Comparison of ENCODE assay signal across 9 cellular contexts in the genomic region with DNA sequence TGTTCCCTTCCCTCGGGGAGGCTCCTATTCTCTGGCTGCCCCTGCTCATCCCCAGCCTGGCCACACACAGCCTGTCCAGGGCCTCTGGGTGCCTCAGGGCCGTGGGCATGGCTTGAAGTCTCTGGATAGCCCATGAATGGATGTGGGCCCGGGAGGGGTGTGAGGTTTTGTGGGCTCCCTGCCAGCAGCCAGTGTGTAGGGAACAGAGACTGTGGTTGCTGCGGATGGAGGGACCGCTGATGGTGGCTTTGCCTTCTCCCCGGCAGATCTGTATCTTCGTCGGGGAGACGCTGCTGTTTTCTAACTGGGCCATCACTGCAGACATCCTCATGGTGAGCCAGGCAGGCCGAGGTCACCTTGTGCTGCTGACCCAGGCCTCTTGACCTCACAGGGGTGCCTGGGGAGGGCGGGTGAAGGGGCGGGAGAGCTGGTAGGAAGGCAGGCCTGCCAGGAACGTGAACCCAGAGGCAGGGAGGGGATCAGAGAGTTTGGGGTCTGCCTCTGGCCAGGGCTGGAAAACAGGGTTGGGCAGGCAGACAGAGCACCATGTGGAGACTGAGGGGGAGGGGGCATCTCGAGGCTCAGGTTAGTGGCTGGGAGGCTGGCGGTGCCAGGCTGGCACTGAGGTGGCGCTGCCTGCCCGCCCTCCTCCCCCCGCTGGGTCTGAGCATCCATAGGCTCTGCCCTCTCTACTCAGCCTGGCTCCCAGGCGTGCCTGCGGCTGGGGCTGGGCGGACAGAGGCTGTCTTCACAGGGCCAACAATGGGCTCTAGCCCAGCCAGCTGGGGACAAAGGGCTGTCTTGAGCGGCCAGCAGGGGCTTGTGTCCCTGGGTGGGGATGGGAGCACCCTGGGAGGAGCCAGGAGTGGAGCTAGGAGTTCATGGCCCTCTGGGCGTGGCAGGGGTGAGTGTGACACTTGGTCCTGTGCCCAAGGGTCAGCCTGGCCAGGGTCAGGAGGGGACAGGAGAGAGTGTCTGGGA. TPM values are rescaled to one million over a fixed set of nuclear protein-coding genes. Genes with fewer than 3 reads are reported as not detected.
DNase-seq lines count a peak whose midpoint lies in the region; ATAC-seq and TF ChIP-seq lines count a peak whose summit lies in the region.
"Had no signal": no experiment of that assay in that cellular context is flagged by ENCODE, and none has a peak within 500 bp of the region (broad histone marks: within the 10 kb centered on the region; RNA-seq: fewer than 3 reads in every experiment).

No MANE protein-coding gene starts in this region.

- no peaks in the 10 kb centered on the region for H3K9me3 Mint-ChIP-seq in endothelial cell (ENCODE audit: unreplicated experiment)

- TF ChIP-seq CTCF in endothelial cell (IDR thresholded peaks at IDR 0.05; ENCODE audit: unreplicated experiment) = no peak

- peaks cover 17% of the 10 kb centered on the region for H3K36me3 Mint-ChIP-seq in endothelial cell (ENCODE audit: low read depth, unreplicated experiment)

- DNase-seq in ELR (ENCODE audit: low read depth) (peak; percentile 21), NCI-H1105 treated with DMSO at 0.1 percent for 48 hours (lab: John Stamatoyannopoulos, UW) (peak; percentile 14), endothelial cell (ENCODE audit: low spot score) (no peak), pons (ENCODE audit: low spot score) (peak; percentile 98), NCI-H345 (lab: John Stamatoyannopoulos, UW) (no peak), NCI-H226 (no peak)
- DNase-seq in stimulated activated CD4-positive, alpha-beta T cell treated with anti-CD3 and anti-CD28 coated beads, Interleukin-4, amount 100 ng/mL, for 24 hours = no peak
- DNase-seq: foreskin keratinocyte had no signal

- H3K27me3 Mint-ChIP-seq in endothelial cell (ENCODE audit: unreplicated experiment) = peaks cover 21% of the 10 kb centered on the region

- ATAC-seq in HG03378 (IDR thresholded peaks at IDR 0.05; ENCODE audit: unreplicated experiment) = no peak
- ATAC-seq: foreskin keratinocyte had no signal

- peaks cover 41% of the 10 kb centered on the region for H3K4me1 Mint-ChIP-seq in endothelial cell (ENCODE audit: unreplicated experiment)

- peak overlapping the region; percentile 82 for H3K27ac Mint-ChIP-seq in endothelial cell (ENCODE audit: unreplicated experiment)

- peak overlapping the region; percentile 67 for H3K4me3 Mint-ChIP-seq in endothelial cell (ENCODE audit: unreplicated experiment)

RNA-seq across cellular contexts. Expression of a gene that starts 21.4 kb away (rescaled TPM):
- total RNA-seq in endothelial cell (ENCODE audit: unreplicated experiment) = 32.4 TPM

RNA-seq across cellular contexts. Expression of a gene that starts 26.6 kb away (rescaled TPM):
- not detected for total RNA-seq in endothelial cell (ENCODE audit: unreplicated experiment)

RNA-seq across cellular contexts. Expression of a gene that starts 35.1 kb away (rescaled TPM):
- total RNA-seq in endothelial cell (ENCODE audit: unreplicated experiment) = 187 TPM

RNA-seq across cellular contexts. Expression of a gene that starts 50.5 kb away (rescaled TPM):
- total RNA-seq in endothelial cell (ENCODE audit: unreplicated experiment) = 0.59 TPM
- total RNA-seq: foreskin keratinocyte had no signal

Comparison
In these comparisons a context has a peak if more than half of its experiments do, and no peak if none do; other contexts are left out.
1. DNase-seq: peak in ELR (single experiment), NCI-H1105 treated with DMSO at 0.1 percent for 48 hours (single experiment) and pons (single experiment); none in endothelial cell (single experiment), NCI-H345 (single experiment), stimulated activated CD4-positive, alpha-beta T cell treated with anti-CD3 and anti-CD28 coated beads, Interleukin-4, amount 100 ng/mL, for 24 hours (single experiment) and NCI-H226 (single experiment).